In genomic region chr11:110173775-110174644, GRCh38 we compare ENCODE assay signal across 8 cellular contexts.
DNase-seq lines count a peak whose midpoint lies in the region; ATAC-seq and TF ChIP-seq lines count a peak whose summit lies in the region.

No MANE protein-coding gene starts in this region.

- peak overlapping the region; percentile 29 for H3K4me3 Mint-ChIP-seq in activated CD4-positive, alpha-beta T cell treated with anti-CD3 and anti-CD28 coated beads, Interleukin-2, amount 10 ng/mL, durations not matched to agents 24 days and 14 days

- no peak overlapping the region for H2AFZ ChIP-seq in KMS-11 (ENCODE audit: low read depth)

- no peak overlapping the region for H3K27ac ChIP-seq in BLaER1
- H3K27ac ChIP-seq in KMS-11: no peak overlapping the region

- H3K79me2 ChIP-seq in KMS-11 (ENCODE audit: insufficient read depth, low read depth): no peaks in the 10 kb centered on the region

- 16 to 18% methylated on average over 14 of the region's 14 CpGs for WGBS in lower leg skin, 2 donors

- H3K36me3 Mint-ChIP-seq in activated CD4-positive, alpha-beta T cell treated with anti-CD3 and anti-CD28 coated beads, Interleukin-2, amount 10 ng/mL, durations not matched to agents 24 days and 14 days (ENCODE audit: low read depth): no peaks in the 10 kb centered on the region

- peak; percentile 87 for DNase-seq in activated CD4-positive, alpha-beta T cell treated with anti-CD3 and anti-CD28 coated beads, Interleukin-2, amount 10 ng/mL, durations not matched to agents 24 days and 14 days
- DNase-seq in dermis microvascular lymphatic vessel endothelial cell (ENCODE audit: low read depth in 2 of 2): peak; percentile 55 to 77
- DNase-seq in lower leg skin (ENCODE audit: low spot score in 2 of 2): peak; percentile 34 to 90
- DNase-seq in stimulated activated CD4-positive, alpha-beta T cell treated with anti-CD3 and anti-CD28 coated beads, TNF-alpha, amount 100 ng/mL, for 48 hours (ENCODE audit: low read depth in 3 of 3): peak; percentile 29 to 66 (median 41)
- no peak for DNase-seq in NK-92 treated with Interleukin-12 subunit alpha and Interleukin-12 subunit beta, amount 100 ng/mL, for 24 hours (lab: John Stamatoyannopoulos, UW)

- H3K4me2 ChIP-seq in BLaER1 (0 out of 2 replicates have a peak overlapping the region, but pooled peaks have one; percentile 5), KMS-11 (no peak overlapping the region)

- H3K9ac ChIP-seq in BLaER1 (no peak overlapping the region), KMS-11 (no peak overlapping the region)

- TF ChIP-seq CTCF in KMS-11 (conservative IDR thresholded peaks at IDR 0.05; ENCODE audit: low read depth, low read length): peak; percentile 32; the same call in 1 of the 2 replicates
- no peak for TF ChIP-seq CTCF in lower leg skin (IDR thresholded peaks at IDR 0.05)

- H3K4me3 ChIP-seq in BLaER1 (no peak overlapping the region), KMS-11 (IDR thresholded peaks at IDR 0.05; ENCODE audit: insufficient read depth, low read depth, low read length) (no peak overlapping the region), lower leg skin (ENCODE audit: low read depth, poor library complexity, severe bottlenecking) (no peak overlapping the region)

- H3K9me3 ChIP-seq in BLaER1: no peaks in the 10 kb centered on the region

- H3K4me1 Mint-ChIP-seq in activated CD4-positive, alpha-beta T cell treated with anti-CD3 and anti-CD28 coated beads, Interleukin-2, amount 10 ng/mL, durations not matched to agents 24 days and 14 days: peaks cover 5% of the 10 kb centered on the region

- H3K4me1 ChIP-seq in BLaER1 (peaks cover 9% of the 10 kb centered on the region; the same call in 1 of the 2 replicates), KMS-11 (ENCODE audit: low read depth, poor library complexity, severe bottlenecking) (no peaks in the 10 kb centered on the region)

- intact Hi-C loops in activated CD4-positive, alpha-beta T cell treated with anti-CD3 and anti-CD28 coated beads, Interleukin-2, amount 10 ng/mL, durations not matched to agents 24 days and 14 days (cut with micrococcal nuclease): no loop called here
- intact Hi-C loops in lower leg skin (cut with DNase I; ENCODE audit: low total_unique reads): no loop called here

- no peaks in the 10 kb centered on the region for H4K20me1 ChIP-seq in BLaER1
- no peaks in the 10 kb centered on the region for H4K20me1 ChIP-seq in KMS-11 (ENCODE audit: insufficient read depth)

- H3K27me3 ChIP-seq in BLaER1 (no peaks in the 10 kb centered on the region), KMS-11 (ENCODE audit: insufficient read depth, low read depth) (no peaks in the 10 kb centered on the region)

- H3K27me3 Mint-ChIP-seq in activated CD4-positive, alpha-beta T cell treated with anti-CD3 and anti-CD28 coated beads, Interleukin-2, amount 10 ng/mL, durations not matched to agents 24 days and 14 days: peaks cover 24% of the 10 kb centered on the region

- peaks cover 6% of the 10 kb centered on the region; the same call in 1 of the 2 replicates for H3K36me3 ChIP-seq in BLaER1
- no peaks in the 10 kb centered on the region for H3K36me3 ChIP-seq in KMS-11 (ENCODE audit: insufficient read depth)

- H3K9me3 Mint-ChIP-seq in activated CD4-positive, alpha-beta T cell treated with anti-CD3 and anti-CD28 coated beads, Interleukin-2, amount 10 ng/mL, durations not matched to agents 24 days and 14 days: no peaks in the 10 kb centered on the region

- TF ChIP-seq POLR2A in lower leg skin (IDR thresholded peaks at IDR 0.05): no peak

- ATAC-seq in GM19452 (IDR thresholded peaks at IDR 0.05; ENCODE audit: unreplicated experiment): peak; percentile 65

- H3K27ac Mint-ChIP-seq in activated CD4-positive, alpha-beta T cell treated with anti-CD3 and anti-CD28 coated beads, Interleukin-2, amount 10 ng/mL, durations not matched to agents 24 days and 14 days: no peak overlapping the region
